8 cellular contexts compared by ENCODE assay signal in genomic region chrX:74535211-74535621, GRCh38.
DNase-seq lines count a peak whose midpoint lies in the region; ATAC-seq, FAIRE-seq and TF ChIP-seq lines count a peak whose summit lies in the region.

No MANE protein-coding gene starts in this region.

- in situ Hi-C loops in astrocyte of the cerebellum (cut with HindIII; ENCODE audit: low sequenced_read_pairs): no loop called here

- 7% methylated on average over 7 of the region's 7 CpGs for WGBS in right cardiac atrium

- H3K4me1 ChIP-seq in right cardiac atrium (ENCODE audit: control insufficient read depth, insufficient read depth, low read length): no peaks in the 10 kb centered on the region

- DNase-seq in D721Med (ENCODE audit: insufficient read length, low spot score) (no peak), NCI-H446 treated with DMSO at 0.1 percent for 48 hours (lab: John Stamatoyannopoulos, UW) (peak; percentile 3), astrocyte of the cerebellum (ENCODE audit: low read depth) (peak; percentile 42), right cardiac atrium (no peak), putamen (ENCODE audit: low spot score) (peak; percentile 65), activated gamma-delta T cell treated with Interleukin-2 at 50 U/mL for 16 hours (no peak), GDM1 (lab: John Stamatoyannopoulos, UW) (no peak)

- no peaks in the 10 kb centered on the region for H3K9me3 ChIP-seq in right cardiac atrium (ENCODE audit: control insufficient read depth, low read length)

- peak; percentile 30 for TF ChIP-seq CTCF in D721Med (IDR thresholded peaks at IDR 0.05; ENCODE audit: insufficient read depth, missing control alignments)
- peak; percentile 55 for TF ChIP-seq CTCF in astrocyte of the cerebellum (IDR thresholded peaks at IDR 0.05; ENCODE audit: low read depth, low read length, missing control alignments)

- intact Hi-C loops in right cardiac atrium (cut with DNase I): loop anchor here in 1 of 4 donors (10.0 kb wide), 1 partner anchor 150 kb away; no protein-coding TSS in a partner anchor

- H3K27ac ChIP-seq in right cardiac atrium (ENCODE audit: low read length): peak overlapping the region; percentile 86

- no peak for FAIRE-seq in D721Med (lab: Jason Lieb, UNC)

- peak; percentile 33 for ATAC-seq in GM21576 (IDR thresholded peaks at IDR 0.05; ENCODE audit: unreplicated experiment)
- peak; percentile 16 to 46 for ATAC-seq in right cardiac atrium

- H3K27me3 ChIP-seq in right cardiac atrium (ENCODE audit: control insufficient read depth, insufficient read depth): no peaks in the 10 kb centered on the region

- H3K4me3 ChIP-seq in astrocyte of the cerebellum (ENCODE audit: low read depth, low read length) (peak overlapping the region; percentile 34), right cardiac atrium (ENCODE audit: low read length) (peak overlapping the region; percentile 53)

Comparison
In these comparisons a context has a peak if more than half of its experiments do, and no peak if none do; other contexts are left out.
1. DNase-seq: peak in NCI-H446 treated with DMSO at 0.1 percent for 48 hours (single experiment), astrocyte of the cerebellum (single experiment) and putamen (single experiment); none in D721Med (single experiment), right cardiac atrium (0 of 3), activated gamma-delta T cell treated with Interleukin-2 at 50 U/mL for 16 hours (single experiment) and GDM1 (single experiment).